9 cellular contexts compared by ENCODE assay signal in the genomic region with DNA sequence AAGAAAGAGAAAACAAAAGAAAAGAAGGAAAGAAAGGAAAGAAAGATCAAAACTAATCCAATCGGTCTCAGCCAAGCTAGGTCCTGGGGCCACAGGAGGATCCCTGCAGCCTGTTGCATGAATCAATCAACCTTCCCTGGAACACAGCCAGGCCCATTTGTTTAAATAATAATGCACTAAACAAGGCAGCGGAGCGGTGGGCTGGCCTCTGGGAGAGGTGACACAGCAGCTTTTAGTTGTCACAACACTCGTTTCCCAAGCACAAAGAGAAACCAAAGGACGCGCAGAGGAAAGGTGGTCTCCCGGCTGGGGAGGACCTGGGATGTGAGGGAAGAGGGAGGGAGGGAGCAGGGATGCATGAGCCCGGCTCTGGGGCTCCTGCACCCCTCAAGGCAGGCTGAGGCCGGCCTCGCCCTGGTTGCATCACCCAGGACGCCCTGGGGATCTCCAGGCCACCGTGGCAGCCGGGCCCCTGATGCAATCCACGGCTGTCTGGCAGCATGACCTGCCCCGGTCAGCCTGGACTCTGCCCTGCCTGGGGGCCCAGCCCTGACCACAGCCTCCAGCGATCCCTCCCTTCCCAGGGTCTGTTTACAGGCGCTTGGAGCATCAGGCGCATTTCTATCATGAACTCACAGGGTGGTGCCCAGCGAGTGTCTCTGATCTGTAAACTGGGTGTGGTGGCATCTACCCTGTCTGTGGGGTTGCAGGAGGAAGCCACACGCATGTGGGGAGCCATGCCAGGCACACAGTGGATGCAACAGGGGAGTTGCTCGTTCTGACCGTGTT. TPM values are rescaled to one million over a fixed set of nuclear protein-coding genes. Genes with fewer than 3 reads are reported as not detected.
A peak's percentile ranks its signal among the peaks of the same experiment; 100 is the strongest.
DNase-seq lines count a peak whose midpoint lies in the region; ATAC-seq and TF ChIP-seq lines count a peak whose summit lies in the region.
"Had no signal": no experiment of that assay in that cellular context is flagged by ENCODE, and none has a peak within 500 bp of the region (broad histone marks: within the 10 kb centered on the region; RNA-seq: fewer than 3 reads in every experiment).

No MANE protein-coding gene starts in this region.

- H3K4me3 ChIP-seq in HL-60 (replicated peaks; ENCODE audit: insufficient read depth, low read length) (no peak overlapping the region), esophagus muscularis mucosa (peak overlapping the region; percentile 13 to 42 (median 22)), neural cell (ENCODE audit: low read length) (no peak overlapping the region)
- H3K4me3 ChIP-seq: adrenal gland had no signal

- intact Hi-C loops in esophagus muscularis mucosa (cut with DNase I) = no loop called here

- DNase-seq in AG09319 (ENCODE audit: extremely low read depth, low read depth) = peak; percentile 78
- peak; percentile 79 to 87 for DNase-seq in HL-60 (ENCODE audit: low read depth in 1 of 2, low spot score in 1 of 2)
- DNase-seq in RPMI7951 (ENCODE audit: low read depth) = peak; percentile 92
- DNase-seq in esophagus muscularis mucosa (ENCODE audit: extremely low spot score) = no peak

- no peak overlapping the region for H2AFZ ChIP-seq in neural cell (ENCODE audit: low read depth, low read length)

- WGBS in esophagus muscularis mucosa = 35% methylated on average over 14 of the region's 22 CpGs

- H3K4me1 ChIP-seq in esophagus muscularis mucosa = peaks cover 0 to 7% (median 0%) of the 10 kb centered on the region in 4 donors
- H3K4me1 ChIP-seq: adrenal gland had no signal

- no peaks in the 10 kb centered on the region for H3K79me2 ChIP-seq in neural cell (replicated peaks; ENCODE audit: insufficient read depth, low read length)

- H3K27ac ChIP-seq in HL-60 (replicated peaks) (peak overlapping the region; percentile 81), esophagus muscularis mucosa (replicated peaks in 1 of 4) (no peak overlapping the region), neural cell (ENCODE audit: low read length) (no peak overlapping the region)

- TF ChIP-seq CTCF in AG09319 (IDR thresholded peaks at IDR 0.05; ENCODE audit: low read depth, low read length) (no peak), HL-60 (IDR thresholded peaks at IDR 0.05; ENCODE audit: insufficient read depth, low read length) (no peak), esophagus muscularis mucosa (IDR thresholded peaks at IDR 0.05) (no peak), neural cell (IDR thresholded peaks at IDR 0.05; ENCODE audit: poor library complexity, severe bottlenecking) (no peak)

- no peak overlapping the region for H3K9ac ChIP-seq in neural cell (ENCODE audit: low read length)

- H3K27me3 ChIP-seq in HL-60 (ENCODE audit: insufficient read depth, poor library complexity, severe bottlenecking) (no peaks in the 10 kb centered on the region), esophagus muscularis mucosa (peaks cover 0 to 24% (median 0%) of the 10 kb centered on the region in 4 donors), neural cell (ENCODE audit: insufficient read depth, low read depth, low read length) (no peaks in the 10 kb centered on the region)
- H3K27me3 ChIP-seq: adrenal gland had no signal

- H3K9me2 ChIP-seq in neural cell (ENCODE audit: insufficient read depth, low read length) = no peaks in the 10 kb centered on the region

- H3K9me3 ChIP-seq in esophagus muscularis mucosa = no peaks in the 10 kb centered on the region
- H3K9me3 ChIP-seq in neural cell (ENCODE audit: low read length) = no peaks in the 10 kb centered on the region
- H3K9me3 ChIP-seq: adrenal gland had no signal

- no peaks in the 10 kb centered on the region for H4K20me1 ChIP-seq in neural cell (ENCODE audit: insufficient read depth)

- H3K36me3 ChIP-seq in esophagus muscularis mucosa (no peaks in the 10 kb centered on the region), neural cell (ENCODE audit: insufficient read depth, low read length) (no peaks in the 10 kb centered on the region)
- H3K36me3 ChIP-seq: adrenal gland had no signal

- TF ChIP-seq POLR2A in esophagus muscularis mucosa (IDR thresholded peaks at IDR 0.05; ENCODE audit: low read depth) = no peak

- no peaks in the 10 kb centered on the region for H3F3A ChIP-seq in neural cell (ENCODE audit: insufficient read depth, low read length, poor library complexity, severe bottlenecking)

- ATAC-seq in HG02852 (IDR thresholded peaks at IDR 0.05; ENCODE audit: unreplicated experiment) (no peak), GM21723 (IDR thresholded peaks at IDR 0.05; ENCODE audit: unreplicated experiment) (no peak), HG03159 (IDR thresholded peaks at IDR 0.05; ENCODE audit: unreplicated experiment) (no peak)

- no peak for TF ChIP-seq RAD21 in neural cell (conservative IDR thresholded peaks at IDR 0.05)

- no peak overlapping the region for H3K4me2 ChIP-seq in neural cell (ENCODE audit: low read length)

- no peak for TF ChIP-seq EP300 in esophagus muscularis mucosa (IDR thresholded peaks at IDR 0.05)
- no peak for TF ChIP-seq EP300 in neural cell (conservative IDR thresholded peaks at IDR 0.05; ENCODE audit: poor library complexity, severe bottlenecking)

TF ChIP-seq in neural cell, 6 proteins besides CTCF, POLR2A, EP300 and RAD21:
- TF ChIP-seq MXI1 (conservative IDR thresholded peaks at IDR 0.05; ENCODE audit: poor library complexity, severe bottlenecking) (no peak), POLR2AphosphoS5 (IDR thresholded peaks at IDR 0.05) (peak; percentile 30)

RNA-seq across cellular contexts. Expression of a gene that starts 32.5 kb away (rescaled TPM):
- 48.7 and 50.9 TPM in 2 replicates for total RNA-seq in RPMI7951 (2014; rRNA removed; shearing (Covaris generic))
- 1 to 10 TPM; 2.5 to 5.8 (median 5.1) TPM for total RNA-seq in esophagus muscularis mucosa
- polyA plus RNA-seq in neural cell = 79.0 and 93.5 TPM in 2 replicates
- polyA minus RNA-seq in neural cell = 29.2 and 41.9 TPM in 2 replicates

RNA-seq across cellular contexts. Expression of a gene that starts 33.8 kb away (rescaled TPM):
- 3.0 and 4.2 TPM in 2 replicates for total RNA-seq in RPMI7951 (2014; rRNA removed; shearing (Covaris generic))
- total RNA-seq in esophagus muscularis mucosa = 10 to 100 TPM; 18.4 to 37.5 (median 26.9) TPM
- 19.0 and 27.9 TPM in 2 replicates for polyA plus RNA-seq in neural cell
- 19.3 and 20.7 TPM in 2 replicates for polyA minus RNA-seq in neural cell

Comparison
In these comparisons a context has a peak if more than half of its experiments do, and no peak if none do; other contexts are left out.
1. H3K4me3 ChIP-seq: peak in esophagus muscularis mucosa (4 of 4); none in HL-60 (single experiment) and neural cell (single experiment).